ENCODE assay signal across 8 cellular contexts in the genomic region with DNA sequence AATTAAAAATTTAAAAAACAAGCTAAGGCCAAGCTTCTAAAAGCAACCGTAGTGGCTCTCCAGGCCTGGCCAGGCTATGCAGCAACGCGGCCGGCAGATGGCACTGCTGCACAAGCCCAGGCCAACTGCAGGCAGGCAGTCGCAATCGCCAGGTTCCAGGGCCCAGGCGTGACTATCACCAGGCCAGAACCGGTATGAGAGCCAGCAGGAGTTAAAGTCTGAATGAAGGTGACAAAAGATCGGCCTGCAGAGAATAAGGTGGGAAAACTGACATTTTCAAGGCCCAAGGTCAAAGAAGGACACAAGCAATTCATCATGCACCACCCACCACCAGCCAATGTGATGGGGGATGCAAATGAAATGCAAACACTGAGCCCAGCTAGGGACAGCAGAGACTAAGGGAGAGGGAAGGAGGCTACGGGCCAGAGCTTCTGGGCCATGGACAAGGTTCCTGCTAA. TPM values are rescaled to one million over a fixed set of nuclear protein-coding genes. Genes with fewer than 3 reads are reported as not detected.
A peak's percentile ranks its signal among the peaks of the same experiment; 100 is the strongest.
DNase-seq lines count a peak whose midpoint lies in the region; FAIRE-seq and TF ChIP-seq lines count a peak whose summit lies in the region.

No MANE protein-coding gene starts in this region.

- FAIRE-seq in GM19239 (lab: Jason Lieb, UNC) = peak; percentile 93

- H3K4me1 ChIP-seq in right atrium auricular region (peaks cover 0 to 4% of the 10 kb centered on the region in 2 donors), vagina (no peaks in the 10 kb centered on the region)

- DNase-seq in AG09309 (ENCODE audit: low read depth) = peak; percentile 18
- peak; percentile 73 for DNase-seq in GM19239 (ENCODE audit: insufficient read length, low spot score)
- peak; percentile 23 for DNase-seq in NCI-H1092 (lab: John Stamatoyannopoulos, UW)
- DNase-seq in T-helper 1 cell = peak; percentile 26 to 58 (median 55)
- peak; percentile 58 for DNase-seq in amniotic stem cell (lab: John Stamatoyannopoulos, UW)
- peak; percentile 68 for DNase-seq in right atrium auricular region (ENCODE audit: low spot score)
- peak; percentile 44 for DNase-seq in putamen (ENCODE audit: low spot score)
- peak in 1 of 2 donors; percentile 79 for DNase-seq in vagina (ENCODE audit: extremely low spot score in 2 of 2)

- H3K27ac ChIP-seq in right atrium auricular region (no peak overlapping the region), vagina (no peak overlapping the region)

- H3K4me3 ChIP-seq in AG09309 (ENCODE audit: control insufficient read depth, low read depth, low read length) (no peak overlapping the region), right atrium auricular region (no peak overlapping the region), vagina (no peak overlapping the region)

- intact Hi-C loops in vagina (cut with DNase I) = loop anchor here (10.0 kb wide), 1 partner anchor 46 kb away; no protein-coding TSS in a partner anchor

- TF ChIP-seq CTCF in AG09309 (IDR thresholded peaks at IDR 0.05; ENCODE audit: control insufficient read depth, insufficient read depth, low read depth, low read length, missing control alignments) = peak; percentile 98
- TF ChIP-seq CTCF in right atrium auricular region (IDR thresholded peaks at IDR 0.05) = peak; percentile 91 to 97
- TF ChIP-seq CTCF in vagina (IDR thresholded peaks at IDR 0.05) = peak; percentile 84 to 95 (median 86)

- H3K27me3 ChIP-seq in right atrium auricular region = no peaks in the 10 kb centered on the region
- no peaks in the 10 kb centered on the region for H3K27me3 ChIP-seq in vagina

- H3K9me3 ChIP-seq in right atrium auricular region (no peaks in the 10 kb centered on the region), vagina (no peaks in the 10 kb centered on the region)

- H3K36me3 ChIP-seq in right atrium auricular region (no peaks in the 10 kb centered on the region), vagina (peaks cover 0 to 4% of the 10 kb centered on the region in 2 donors)

- no peak for TF ChIP-seq POLR2A in vagina (IDR thresholded peaks at IDR 0.05)

RNA-seq across cellular contexts. Expression of a gene that starts 43.6 kb away (rescaled TPM):
- total RNA-seq in right atrium auricular region = 1 to 10 TPM; 2.8 to 9.3 TPM
- 18.7 TPM for total RNA-seq in vagina
